1 cellular context compared by ENCODE assay signal in genomic region chr19:14112051-14112808, GRCh38.
TF ChIP-seq lines count a peak whose summit lies in the region.

No MANE protein-coding gene starts in this region.

TF ChIP-seq in H1, 55 proteins besides CTCF, POLR2A, EP300 and RAD21:
- TF ChIP-seq GTF2F1 (IDR thresholded peaks at IDR 0.05; ENCODE audit: borderline replicate concordance, low read depth, low read length) (no peak), TAF1 (IDR thresholded peaks at IDR 0.05; ENCODE audit: low read depth, low read length) (no peak), CREB1 (IDR thresholded peaks at IDR 0.05) (no peak), SUZ12 (IDR thresholded peaks at IDR 0.05; ENCODE audit: low read length) (no peak), ATF2 (IDR thresholded peaks at IDR 0.05; ENCODE audit: low read length) (no peak), RFX5 (IDR thresholded peaks at IDR 0.05; ENCODE audit: borderline replicate concordance, low read depth, low read length) (no peak), SRF (IDR thresholded peaks at IDR 0.05; ENCODE audit: low read depth, low read length) (no peak), RXRA (IDR thresholded peaks at IDR 0.05; ENCODE audit: insufficient read depth, low read depth, low read length) (no peak), ASH2L (IDR thresholded peaks at IDR 0.05; ENCODE audit: low read length) (no peak), CHD1 (IDR thresholded peaks at IDR 0.05; ENCODE audit: low read depth, low read length) (no peak), EZH2 (IDR thresholded peaks at IDR 0.05; ENCODE audit: low read depth, low read length, severe bottlenecking) (no peak), SP2 (IDR thresholded peaks at IDR 0.05; ENCODE audit: low read length) (no peak), PHF8 (conservative IDR thresholded peaks at IDR 0.05; ENCODE audit: low read depth, low read length) (no peak)
